1 cellular context compared by ENCODE assay signal in genomic region chr20:10856237-10856636, GRCh38.
TF ChIP-seq lines count a peak whose summit lies in the region.

No MANE protein-coding gene starts in this region.

TF ChIP-seq in SK-N-SH treated with all-trans-retinoic acid at 6 μM for 48 hours, 23 proteins besides CTCF, POLR2A, EP300 and RAD21 (continued from another document):
- TF ChIP-seq TSHZ2 (CRISPR knock-in tag; IDR thresholded peaks at IDR 0.05) (no peak), RARB (CRISPR knock-in tag; IDR thresholded peaks at IDR 0.05) (no peak), TOX (CRISPR knock-in tag; IDR thresholded peaks at IDR 0.05; ENCODE audit: borderline replicate concordance) (no peak), ZFP30 (CRISPR knock-in tag; IDR thresholded peaks at IDR 0.05) (no peak), OSR1 (CRISPR knock-in tag; IDR thresholded peaks at IDR 0.05) (no peak), ISL1 (CRISPR knock-in tag; IDR thresholded peaks at IDR 0.05) (no peak), SNAI2 (CRISPR knock-in tag; IDR thresholded peaks at IDR 0.05) (no peak), PPARA (CRISPR knock-in tag; IDR thresholded peaks at IDR 0.05; ENCODE audit: borderline replicate concordance) (no peak), ZNF70 (CRISPR knock-in tag; IDR thresholded peaks at IDR 0.05) (no peak)
